ENCODE assay signal across 1 cellular context in genomic region chr3:159668461-159668860, GRCh38.
TF ChIP-seq lines count a peak whose summit lies in the region.

No MANE protein-coding gene starts in this region.

TF ChIP-seq in GM23338, 12 proteins besides CTCF, POLR2A, EP300 and RAD21 (continued from another document):
- TF ChIP-seq, protein P1, sequence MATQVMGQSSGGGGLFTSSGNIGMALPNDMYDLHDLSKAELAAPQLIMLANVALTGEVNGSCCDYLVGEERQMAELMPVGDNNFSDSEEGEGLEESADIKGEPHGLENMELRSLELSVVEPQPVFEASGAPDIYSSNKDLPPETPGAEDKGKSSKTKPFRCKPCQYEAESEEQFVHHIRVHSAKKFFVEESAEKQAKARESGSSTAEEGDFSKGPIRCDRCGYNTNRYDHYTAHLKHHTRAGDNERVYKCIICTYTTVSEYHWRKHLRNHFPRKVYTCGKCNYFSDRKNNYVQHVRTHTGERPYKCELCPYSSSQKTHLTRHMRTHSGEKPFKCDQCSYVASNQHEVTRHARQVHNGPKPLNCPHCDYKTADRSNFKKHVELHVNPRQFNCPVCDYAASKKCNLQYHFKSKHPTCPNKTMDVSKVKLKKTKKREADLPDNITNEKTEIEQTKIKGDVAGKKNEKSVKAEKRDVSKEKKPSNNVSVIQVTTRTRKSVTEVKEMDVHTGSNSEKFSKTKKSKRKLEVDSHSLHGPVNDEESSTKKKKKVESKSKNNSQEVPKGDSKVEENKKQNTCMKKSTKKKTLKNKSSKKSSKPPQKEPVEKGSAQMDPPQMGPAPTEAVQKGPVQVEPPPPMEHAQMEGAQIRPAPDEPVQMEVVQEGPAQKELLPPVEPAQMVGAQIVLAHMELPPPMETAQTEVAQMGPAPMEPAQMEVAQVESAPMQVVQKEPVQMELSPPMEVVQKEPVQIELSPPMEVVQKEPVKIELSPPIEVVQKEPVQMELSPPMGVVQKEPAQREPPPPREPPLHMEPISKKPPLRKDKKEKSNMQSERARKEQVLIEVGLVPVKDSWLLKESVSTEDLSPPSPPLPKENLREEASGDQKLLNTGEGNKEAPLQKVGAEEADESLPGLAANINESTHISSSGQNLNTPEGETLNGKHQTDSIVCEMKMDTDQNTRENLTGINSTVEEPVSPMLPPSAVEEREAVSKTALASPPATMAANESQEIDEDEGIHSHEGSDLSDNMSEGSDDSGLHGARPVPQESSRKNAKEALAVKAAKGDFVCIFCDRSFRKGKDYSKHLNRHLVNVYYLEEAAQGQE (IDR thresholded peaks at IDR 0.05; ENCODE audit: unreplicated experiment), result no peak
- TF ChIP-seq POLR2AphosphoS5 (IDR thresholded peaks at IDR 0.05; ENCODE audit: low read depth) (no peak), EZH2 (IDR thresholded peaks at IDR 0.05; ENCODE audit: low read depth, unreplicated experiment) (no peak), STAT1 (IDR thresholded peaks at IDR 0.05; ENCODE audit: unreplicated experiment) (no peak), ZNF331 (CRISPR knock-in tag; IDR thresholded peaks at IDR 0.05; ENCODE audit: low read depth) (no peak), CREB1 (CRISPR knock-in tag; IDR thresholded peaks at IDR 0.05; ENCODE audit: low read depth) (no peak)
TF ChIP-seq in GM23338: peak in this region for 0.
